Comparison of ENCODE assay signal across 20 cellular contexts in genomic region chr3:162605651-162606204, GRCh38.
"Had no signal": no experiment of that assay in that cellular context is flagged by ENCODE, and none has a peak within 500 bp of the region (broad histone marks: within the 10 kb centered on the region; RNA-seq: fewer than 3 reads in every experiment).

No MANE protein-coding gene starts in this region.

- ATAC-seq: left ventricle myocardium superior; lower lobe of right lung; natural killer cell; psoas muscle; right cardiac atrium; stimulated activated memory B cell treated with anti-CD40 and anti-IgM and Interleukin-4, amounts not matched to agents 10 μg/mL and 1 μg/mL and 100 μg/mL, for 72 hours; stimulated activated naive CD8-positive, alpha-beta T cell treated with anti-CD3 and anti-CD28 coated beads, Interleukin-15, Interleukin-2, amounts not matched to agents 100 U/mL and 50 U/mL, for 24 hours had no signal

- H3K4me3 ChIP-seq: dorsolateral prefrontal cortex, lower lobe of right lung, ovary, psoas muscle, sigmoid colon, skin epidermis, spleen, testis, tibial artery had no signal

- DNase-seq: dorsolateral prefrontal cortex; effector CD4-positive, alpha-beta T cell; hypothalamus; left ventricle myocardium superior; lower lobe of right lung; natural killer cell; occipital lobe; ovary; posterior cingulate gyrus; psoas muscle; right cardiac atrium; sigmoid colon; spleen; stimulated activated CD4-positive, alpha-beta T cell treated with anti-CD3 and anti-CD28 coated beads, Interleukin-4, amount 100 ng/mL, for 4 hours; stimulated activated naive CD8-positive, alpha-beta T cell treated with anti-CD3 and anti-CD28 coated beads, Interleukin-15, Interleukin-2, amounts not matched to agents 100 U/mL and 50 U/mL, for 24 hours; substantia nigra; testis; tibial artery had no signal

- H3K4me1 ChIP-seq: lower lobe of right lung, psoas muscle, sigmoid colon, spleen, testis, tibial artery had no signal

- H3K36me3 ChIP-seq: lower lobe of right lung, ovary, sigmoid colon, spleen, tibial artery had no signal

- H3K9me3 ChIP-seq: lower lobe of right lung, ovary, psoas muscle, testis, tibial artery had no signal

- H3K27ac ChIP-seq: dorsolateral prefrontal cortex, lower lobe of right lung, ovary, psoas muscle, sigmoid colon, skin epidermis, spleen, testis, tibial artery had no signal

- H3K27me3 ChIP-seq: dorsolateral prefrontal cortex, ovary, sigmoid colon, spleen, testis, tibial artery had no signal
